In genomic region chr12:109697877-109698468, GRCh38 we compare ENCODE assay signal across 15 cellular contexts. TPM values are rescaled to one million over a fixed set of nuclear protein-coding genes. Genes with fewer than 3 reads are reported as not detected.
DNase-seq lines count a peak whose midpoint lies in the region; ATAC-seq, FAIRE-seq and TF ChIP-seq lines count a peak whose summit lies in the region.
"Had no signal": no experiment of that assay in that cellular context is flagged by ENCODE, and none has a peak within 500 bp of the region (broad histone marks: within the 10 kb centered on the region; RNA-seq: fewer than 3 reads in every experiment).

No MANE protein-coding gene starts in this region.

- no peak overlapping the region for H3K14ac ChIP-seq in H1 (ENCODE audit: insufficient read length)

- H4K8ac ChIP-seq in H1 (ENCODE audit: extremely low read depth, insufficient read depth, low read length), result no peak overlapping the region

- no peak overlapping the region for H3K18ac ChIP-seq in H1 (ENCODE audit: extremely low read depth, low read length)

- H3K9ac ChIP-seq in H1 (replicated peaks in 1 of 4; ENCODE audit: extremely low read depth in 1 of 4, low read depth in 3 of 4, low read length in 3 of 4), result no peak overlapping the region

- DNase-seq in Caco-2 (no peak), OCI-M1 (lab: John Stamatoyannopoulos, UW) (peak; percentile 89), H1 (ENCODE audit: low read depth in 1 of 2, low spot score in 2 of 2) (no peak), osteoblast (ENCODE audit: insufficient read length, low spot score, missing footprints) (peak; percentile 21), DMS53 treated with DMSO at 0.1 percent for 48 hours (lab: John Stamatoyannopoulos, UW; ENCODE audit: unreplicated experiment) (no peak), DMS 273 treated with DMSO at 0.1 percent for 48 hours (lab: John Stamatoyannopoulos, UW) (no peak)
- DNase-seq: ACHN; CD4-positive, alpha-beta T cell; Kasumi-1; NCI-H2029 treated with DMSO at 0.1 percent for 48 hours; NCI-H2227 treated with DMSO at 0.1 percent for 48 hours; NCI-H524 treated with DMSO at 0.1 percent for 48 hours had no signal

- POLR2A ChIA-PET in Caco-2 (lab: Charles Lee) (no interaction called here), H1 (lab: Charles Lee; ENCODE audit: partially characterized antibody) (interaction anchor here (1.1 to 1.8 kb wide), 2 partner anchors 11 to 16 kb away, joined by 3 to 5 read pairs; partner anchors contain the start of gene FAM222A)

- H3K27ac Mint-ChIP-seq in Caco-2 (ENCODE audit: unreplicated experiment), result peak overlapping the region; percentile 11
- H3K27ac Mint-ChIP-seq: CD4-positive, alpha-beta T cell had no signal

- H3K27ac ChIP-seq in H1 (ENCODE audit: low read depth, low read length) (no peak overlapping the region), osteoblast (ENCODE audit: low read depth, low read length) (no peak overlapping the region)
- H3K27ac ChIP-seq: SK-N-MC had no signal

- no peak overlapping the region for H3K4me2 ChIP-seq in H1 (ENCODE audit: insufficient read depth in 1 of 2, low read depth in 2 of 2, low read length in 2 of 2)
- H3K4me2 ChIP-seq in osteoblast (ENCODE audit: insufficient read depth, low read length), result no peak overlapping the region

- FAIRE-seq in H1 (lab: Jason Lieb, UNC), result no peak

- no peak for TF ChIP-seq RAD21 in H1 (IDR thresholded peaks at IDR 0.05 in 1 of 2, conservative IDR thresholded peaks at IDR 0.05 in 1 of 2; ENCODE audit: low read depth in 2 of 2, low read length in 2 of 2)

- no peaks in the 10 kb centered on the region for H3K27me3 Mint-ChIP-seq in Caco-2 (ENCODE audit: insufficient read depth, unreplicated experiment)

- H2AK5ac ChIP-seq in H1 (ENCODE audit: low read depth, low read length), result no peak overlapping the region

- ATAC-seq in GM19395 (IDR thresholded peaks at IDR 0.05; ENCODE audit: unreplicated experiment), result no peak
- ATAC-seq: Right ventricle myocardium inferior had no signal

- 84% methylated on average over 11 of the region's 11 CpGs; no CpG with 5 or more reads in 1 of the 2 experiments for WGBS in H1 (ENCODE audit: extremely low coverage in 1 of 2, insufficient coverage in 1 of 2, insufficient read length in 1 of 2, insufficient replicate concordance in 2 of 2, low coverage in 1 of 2, low lambda C conversion rate in 2 of 2, missing lambda C conversion rate in 1 of 2), 2 experiments

- H3K79me2 ChIP-seq in H1 (ENCODE audit: control insufficient read depth in 1 of 2, insufficient read depth in 2 of 2, low read length in 2 of 2), result no peaks in the 10 kb centered on the region
- H3K79me2 ChIP-seq in osteoblast (ENCODE audit: insufficient read depth, low read length), result no peaks in the 10 kb centered on the region

- H4K5ac ChIP-seq in H1 (ENCODE audit: insufficient read length, low read depth, low read length), result no peak overlapping the region

- TF ChIP-seq POLR2A in H1 (IDR thresholded peaks at IDR 0.05; ENCODE audit: control extremely low read depth in 1 of 2, low read depth in 2 of 2, low read length in 2 of 2), result no peak

- H3K23ac ChIP-seq in H1 (ENCODE audit: insufficient read length), result no peak overlapping the region

- H2BK20ac ChIP-seq in H1 (ENCODE audit: low read length), result 0 out of 2 replicates have a peak overlapping the region, but pooled peaks have one; percentile 52

- no peaks in the 10 kb centered on the region for H4K20me1 ChIP-seq in H1 (replicated peaks in 1 of 2; ENCODE audit: control insufficient read depth in 1 of 2, insufficient read depth in 2 of 2, low read length in 2 of 2)
- no peaks in the 10 kb centered on the region for H4K20me1 ChIP-seq in osteoblast (ENCODE audit: insufficient read depth, low read length)

- no peak overlapping the region for H2BK12ac ChIP-seq in H1 (ENCODE audit: low read depth, low read length)

- no TSS peak for BruUV-seq in Caco-2 (replicated peaks; lab: Mats Ljungman, UMichigan)

- H2BK15ac ChIP-seq in H1 (ENCODE audit: low read length), result no peak overlapping the region

- H3K79me1 ChIP-seq in H1 (ENCODE audit: low read depth, low read length), result no peaks in the 10 kb centered on the region

- CTCF ChIA-PET in Caco-2 (lab: Charles Lee) (interaction anchor here (0.6 kb wide), 1 partner anchor 42 kb away, joined by 11 read pairs; no protein-coding TSS in a partner anchor), H1 (lab: Charles Lee; ENCODE audit: partially characterized antibody) (interaction anchor here (1.2 to 2.5 kb wide), 9 partner anchors 9 to 179 kb away, joined by 3 to 12 read pairs (median 5); no protein-coding TSS in a partner anchor)

- no peak overlapping the region for H2BK5ac ChIP-seq in H1 (ENCODE audit: low read depth, low read length)

- H2AFZ ChIP-seq in H1 (ENCODE audit: low read length) (no peak overlapping the region), osteoblast (ENCODE audit: low read length) (no peak overlapping the region)

- intact Hi-C loops in Caco-2 (cut with micrococcal nuclease; ENCODE audit: unreplicated experiment), result loop anchor here (2.0 to 5.0 kb wide), 2 partner anchors 19 to 101 kb away; no protein-coding TSS in a partner anchor

- H2BK120ac ChIP-seq in H1 (replicated peaks; ENCODE audit: low read depth, low read length), result no peak overlapping the region

- peaks cover 15% of the 10 kb centered on the region for H3K36me3 Mint-ChIP-seq in Caco-2 (ENCODE audit: insufficient read depth, unreplicated experiment)

- no peak for TF ChIP-seq CTCF in Caco-2 (IDR thresholded peaks at IDR 0.05; ENCODE audit: insufficient read depth in 1 of 2, low read depth in 1 of 2, low read length in 1 of 2, severe bottlenecking in 1 of 2, unreplicated experiment in 1 of 2)
- TF ChIP-seq CTCF in H1 (IDR thresholded peaks at IDR 0.05; ENCODE audit: control extremely low read depth in 1 of 3, insufficient read depth in 1 of 3, low read depth in 1 of 3, low read length in 3 of 3), result no peak
- TF ChIP-seq CTCF in osteoblast (IDR thresholded peaks at IDR 0.05; ENCODE audit: extremely low read depth, low read depth, low read length), result no peak

- no peak overlapping the region for H3K4me3 ChIP-seq in Caco-2 (ENCODE audit: low read depth, low read length)
- H3K4me3 ChIP-seq in H1 (ENCODE audit: extremely low read depth in 1 of 4, insufficient read depth in 2 of 4, low read depth in 3 of 4, low read length in 4 of 4), result no peak overlapping the region
- no peak overlapping the region for H3K4me3 ChIP-seq in osteoblast (ENCODE audit: insufficient read depth, low read length)
- H3K4me3 ChIP-seq: SK-N-MC had no signal

- H3K56ac ChIP-seq in H1 (replicated peaks; ENCODE audit: insufficient read length, low read depth, low read length), result no peak overlapping the region

- peaks cover 33% of the 10 kb centered on the region for H3K4me1 Mint-ChIP-seq in Caco-2 (ENCODE audit: low read depth, unreplicated experiment)

- H3K23me2 ChIP-seq in H1 (ENCODE audit: low read depth, low read length), result no peaks in the 10 kb centered on the region

- H3K9me3 ChIP-seq in Caco-2 (no peaks in the 10 kb centered on the region), H1 (ENCODE audit: insufficient read depth in 2 of 2, low read depth in 1 of 2, low read length in 1 of 2) (no peaks in the 10 kb centered on the region), osteoblast (ENCODE audit: low read depth, low read length) (no peaks in the 10 kb centered on the region)

- H3K4ac ChIP-seq in H1 (replicated peaks; ENCODE audit: insufficient read length, low read depth, low read length), result no peak overlapping the region

- no peak overlapping the region for H3K4me3 Mint-ChIP-seq in Caco-2 (ENCODE audit: unreplicated experiment)
- H3K4me3 Mint-ChIP-seq: CD4-positive, alpha-beta T cell had no signal

- no peaks in the 10 kb centered on the region for H3K9me3 Mint-ChIP-seq in Caco-2 (ENCODE audit: unreplicated experiment)
- H3K9me3 Mint-ChIP-seq: CD4-positive, alpha-beta T cell had no signal

- H3K36me3 ChIP-seq in Caco-2 (ENCODE audit: control insufficient read depth, insufficient read depth, low read length), result no peaks in the 10 kb centered on the region
- no peaks in the 10 kb centered on the region for H3K36me3 ChIP-seq in H1 (ENCODE audit: control insufficient read depth in 2 of 4, insufficient read depth in 4 of 4, low read length in 3 of 4)
- no peaks in the 10 kb centered on the region for H3K36me3 ChIP-seq in osteoblast (ENCODE audit: insufficient read depth, low read length)

- peaks cover 42% of the 10 kb centered on the region for H3K4me1 ChIP-seq in Caco-2
- peaks cover 0 to 5% (median 3%) of the 10 kb centered on the region in 4 experiments; a peak in 3 of 7 replicates for H3K4me1 ChIP-seq in H1 (replicated peaks in 1 of 4; ENCODE audit: control insufficient read depth in 3 of 4, insufficient read depth in 4 of 4, low read length in 3 of 4)
- H3K4me1 ChIP-seq in osteoblast (ENCODE audit: insufficient read depth, low read length), result no peaks in the 10 kb centered on the region

- H3K27me3 ChIP-seq in Caco-2 (replicated peaks; ENCODE audit: control insufficient read depth, insufficient read depth, low read length), result no peaks in the 10 kb centered on the region
- no peaks in the 10 kb centered on the region for H3K27me3 ChIP-seq in H1 (replicated peaks in 1 of 4; ENCODE audit: control insufficient read depth in 3 of 4, extremely low read depth in 1 of 4, insufficient read depth in 3 of 4, low read length in 3 of 4)
- H3K27me3 ChIP-seq in osteoblast (ENCODE audit: insufficient read depth, low read length), result peaks cover 4% of the 10 kb centered on the region

- no peak for TF ChIP-seq EP300 in H1 (IDR thresholded peaks at IDR 0.05; ENCODE audit: borderline replicate concordance in 1 of 2, low read depth in 2 of 2, low read length in 2 of 2)

- H4K91ac ChIP-seq in H1 (replicated peaks; ENCODE audit: insufficient read length, low read length), result no peak overlapping the region

TF ChIP-seq in H1, 55 proteins besides CTCF, POLR2A, EP300 and RAD21:
- TF ChIP-seq FOSL1 (IDR thresholded peaks at IDR 0.05; ENCODE audit: insufficient read depth, low read depth, low read length) (no peak), POU5F1 (IDR thresholded peaks at IDR 0.05; ENCODE audit: low read depth, low read length) (no peak), EZH2 (IDR thresholded peaks at IDR 0.05; ENCODE audit: low read depth, low read length, severe bottlenecking) (no peak), TAF1 (IDR thresholded peaks at IDR 0.05; ENCODE audit: low read depth, low read length) (no peak)

RNA-seq across cellular contexts. Expression of gene FAM222A, which starts 15.7 kb away (rescaled TPM):
- total RNA-seq in Caco-2 (2022), result 17.4 and 18.0 TPM in 2 replicates
- 1.1 and 1.5 TPM in 2 replicates for total RNA-seq in H1 (2021; fragmentation: NEBNext Ultra II Directional; extraction: Animal tissue kit (Norgen Biotek cat#: 25700))
- 0.94 and 1.6 TPM in 2 replicates for polyA plus RNA-seq in H1 (2011; rRNA removed)
- polyA plus RNA-seq in H1 (2011; cell fraction: cytosol; rRNA removed), result 0.85 TPM
- 0.93 TPM for polyA plus RNA-seq in H1 (2011; cell fraction: nucleus; rRNA removed)
- 0.81 to 1.1 TPM (median 0.88 TPM) in 4 replicates for polyA plus RNA-seq in H1 (2012, experiment 1 of 2)
- polyA plus RNA-seq in H1 (2012, experiment 2 of 2), result 0.91 TPM
- polyA plus RNA-seq in H1 (2013, experiment 1 of 2), result 1.1 TPM
- 1.1 TPM for polyA plus RNA-seq in H1 (2013, experiment 2 of 2)
- 0.61 and 0.95 TPM in 2 replicates for polyA minus RNA-seq in H1 (2011; rRNA and poly(A)+ RNA removed)
- 1.9 TPM for polyA minus RNA-seq in H1 (2011; cell fraction: cytosol; rRNA and poly(A)+ RNA removed)
- polyA minus RNA-seq in H1 (2011; cell fraction: nucleus; rRNA and poly(A)+ RNA removed), result 2.7 TPM
- 0.29 and 0.36 TPM in 2 replicates for total RNA-seq in osteoblast

Comparison
In these comparisons a context has a peak if more than half of its experiments do, and no peak if none do; other contexts are left out.
1. DNase-seq: peak in OCI-M1 (single experiment) and osteoblast (single experiment); none in Caco-2 (0 of 2), H1 (0 of 2), DMS53 treated with DMSO at 0.1 percent for 48 hours (single experiment) and DMS 273 treated with DMSO at 0.1 percent for 48 hours (single experiment).